In genomic region chr19:32406161-32407003, GRCh38 we compare ENCODE assay signal across 8 cellular contexts. TPM values are rescaled to one million over a fixed set of nuclear protein-coding genes. Genes with fewer than 3 reads are reported as not detected.
DNase-seq lines count a peak whose midpoint lies in the region; ATAC-seq and TF ChIP-seq lines count a peak whose summit lies in the region.

No MANE protein-coding gene starts in this region.

- H3K4me3 ChIP-seq in GM12864 (ENCODE audit: low read depth, low read length) = peak overlapping the region; percentile 77
- peak overlapping the region; percentile 97 for H3K4me3 ChIP-seq in coronary artery

- H3K36me3 Mint-ChIP-seq in natural killer cell treated with Interleukin-12 subunit alpha and Interleukin-12 subunit beta and Interleukin-15 and Interleukin-18, amount 100 ng/mL, for 72 hours = no peaks in the 10 kb centered on the region

- intact Hi-C loops in posterior vena cava (cut with DNase I) = loop anchor here in 1 of 2 donors (10.0 kb wide), 1 partner anchor 52 kb away; no protein-coding TSS in a partner anchor

- H3K27me3 Mint-ChIP-seq in natural killer cell treated with Interleukin-12 subunit alpha and Interleukin-12 subunit beta and Interleukin-15 and Interleukin-18, amount 100 ng/mL, for 72 hours = no peaks in the 10 kb centered on the region

- peak overlapping the region; percentile 85 for H3K4me3 Mint-ChIP-seq in natural killer cell treated with Interleukin-12 subunit alpha and Interleukin-12 subunit beta and Interleukin-15 and Interleukin-18, amount 100 ng/mL, for 72 hours

- H3K27ac Mint-ChIP-seq in natural killer cell treated with Interleukin-12 subunit alpha and Interleukin-12 subunit beta and Interleukin-15 and Interleukin-18, amount 100 ng/mL, for 72 hours = peak overlapping the region; percentile 88 to 90

- no peak for ATAC-seq in natural killer cell treated with Interleukin-12 subunit alpha and Interleukin-12 subunit beta and Interleukin-15 and Interleukin-18, amount 100 ng/mL, for 72 hours
- ATAC-seq in GM18517 (IDR thresholded peaks at IDR 0.05; ENCODE audit: unreplicated experiment) = no peak

- H3K9me3 Mint-ChIP-seq in natural killer cell treated with Interleukin-12 subunit alpha and Interleukin-12 subunit beta and Interleukin-15 and Interleukin-18, amount 100 ng/mL, for 72 hours = no peaks in the 10 kb centered on the region

- peaks cover 23 to 34% of the 10 kb centered on the region in 2 donors for H3K4me1 Mint-ChIP-seq in natural killer cell treated with Interleukin-12 subunit alpha and Interleukin-12 subunit beta and Interleukin-15 and Interleukin-18, amount 100 ng/mL, for 72 hours (ENCODE audit: low read depth in 2 of 2)

- no peak for TF ChIP-seq CTCF in GM12864 (IDR thresholded peaks at IDR 0.05; ENCODE audit: low read depth, low read length, missing control alignments)
- no peak for TF ChIP-seq CTCF in coronary artery (IDR thresholded peaks at IDR 0.05)

- DNase-seq in GM12864 (ENCODE audit: low read depth) (no peak), NCI-H510A treated with DMSO at 0.1 percent for 48 hours (lab: John Stamatoyannopoulos, UW) (peak; percentile 22), coronary artery (ENCODE audit: low spot score) (no peak), posterior vena cava (ENCODE audit: low spot score) (no peak), NCI-H1092 (lab: John Stamatoyannopoulos, UW) (no peak), GF-D8 (lab: John Stamatoyannopoulos, UW) (no peak)
- no peak for DNase-seq in natural killer cell treated with Interleukin-12 subunit alpha and Interleukin-12 subunit beta and Interleukin-15 and Interleukin-18, amount 100 ng/mL, for 72 hours (ENCODE audit: low spot score)

- H3K27ac ChIP-seq in coronary artery = peak overlapping the region; percentile 99 to 100

RNA-seq across cellular contexts. Expression of gene DPY19L3, which starts 0.8 kb away (rescaled TPM):
- total RNA-seq in natural killer cell treated with Interleukin-12 subunit alpha and Interleukin-12 subunit beta and Interleukin-15 and Interleukin-18, amount 100 ng/mL, for 72 hours = 10 to 100 TPM; 25.3 to 40.7 TPM
- total RNA-seq in posterior vena cava = 10 to 100 TPM; 21.6 to 29.0 TPM
